Comparison of ENCODE assay signal across 1 cellular context in genomic region chr5:122915717-122916399, GRCh38.
TF ChIP-seq lines count a peak whose summit lies in the region.

No MANE protein-coding gene starts in this region.

TF ChIP-seq in HepG2, 621 proteins besides CTCF, POLR2A, EP300 and RAD21 (continued from another document and continues in another):
- TF ChIP-seq ZUFSP (CRISPR knock-in tag; IDR thresholded peaks at IDR 0.05; ENCODE audit: borderline replicate concordance): no peak
- TF ChIP-seq ZNF552 (CRISPR knock-in tag; IDR thresholded peaks at IDR 0.05; ENCODE audit: borderline replicate concordance): no peak
- TF ChIP-seq FLYWCH1 (CRISPR knock-in tag; IDR thresholded peaks at IDR 0.05): no peak
- TF ChIP-seq, protein P1, sequence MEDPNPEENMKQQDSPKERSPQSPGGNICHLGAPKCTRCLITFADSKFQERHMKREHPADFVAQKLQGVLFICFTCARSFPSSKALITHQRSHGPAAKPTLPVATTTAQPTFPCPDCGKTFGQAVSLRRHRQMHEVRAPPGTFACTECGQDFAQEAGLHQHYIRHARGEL (CRISPR knock-in tag; IDR thresholded peaks at IDR 0.05): no peak
- TF ChIP-seq, protein P2, sequence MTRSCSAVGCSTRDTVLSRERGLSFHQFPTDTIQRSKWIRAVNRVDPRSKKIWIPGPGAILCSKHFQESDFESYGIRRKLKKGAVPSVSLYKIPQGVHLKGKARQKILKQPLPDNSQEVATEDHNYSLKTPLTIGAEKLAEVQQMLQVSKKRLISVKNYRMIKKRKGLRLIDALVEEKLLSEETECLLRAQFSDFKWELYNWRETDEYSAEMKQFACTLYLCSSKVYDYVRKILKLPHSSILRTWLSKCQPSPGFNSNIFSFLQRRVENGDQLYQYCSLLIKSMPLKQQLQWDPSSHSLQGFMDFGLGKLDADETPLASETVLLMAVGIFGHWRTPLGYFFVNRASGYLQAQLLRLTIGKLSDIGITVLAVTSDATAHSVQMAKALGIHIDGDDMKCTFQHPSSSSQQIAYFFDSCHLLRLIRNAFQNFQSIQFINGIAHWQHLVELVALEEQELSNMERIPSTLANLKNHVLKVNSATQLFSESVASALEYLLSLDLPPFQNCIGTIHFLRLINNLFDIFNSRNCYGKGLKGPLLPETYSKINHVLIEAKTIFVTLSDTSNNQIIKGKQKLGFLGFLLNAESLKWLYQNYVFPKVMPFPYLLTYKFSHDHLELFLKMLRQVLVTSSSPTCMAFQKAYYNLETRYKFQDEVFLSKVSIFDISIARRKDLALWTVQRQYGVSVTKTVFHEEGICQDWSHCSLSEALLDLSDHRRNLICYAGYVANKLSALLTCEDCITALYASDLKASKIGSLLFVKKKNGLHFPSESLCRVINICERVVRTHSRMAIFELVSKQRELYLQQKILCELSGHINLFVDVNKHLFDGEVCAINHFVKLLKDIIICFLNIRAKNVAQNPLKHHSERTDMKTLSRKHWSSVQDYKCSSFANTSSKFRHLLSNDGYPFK (CRISPR knock-in tag; IDR thresholded peaks at IDR 0.05; ENCODE audit: borderline replicate concordance): no peak
- TF ChIP-seq, protein P3, sequence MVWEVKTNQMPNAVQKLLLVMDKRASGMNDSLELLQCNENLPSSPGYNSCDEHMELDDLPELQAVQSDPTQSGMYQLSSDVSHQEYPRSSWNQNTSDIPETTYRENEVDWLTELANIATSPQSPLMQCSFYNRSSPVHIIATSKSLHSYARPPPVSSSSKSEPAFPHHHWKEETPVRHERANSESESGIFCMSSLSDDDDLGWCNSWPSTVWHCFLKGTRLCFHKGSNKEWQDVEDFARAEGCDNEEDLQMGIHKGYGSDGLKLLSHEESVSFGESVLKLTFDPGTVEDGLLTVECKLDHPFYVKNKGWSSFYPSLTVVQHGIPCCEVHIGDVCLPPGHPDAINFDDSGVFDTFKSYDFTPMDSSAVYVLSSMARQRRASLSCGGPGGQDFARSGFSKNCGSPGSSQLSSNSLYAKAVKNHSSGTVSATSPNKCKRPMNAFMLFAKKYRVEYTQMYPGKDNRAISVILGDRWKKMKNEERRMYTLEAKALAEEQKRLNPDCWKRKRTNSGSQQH (CRISPR knock-in tag; IDR thresholded peaks at IDR 0.05; ENCODE audit: low read depth): no peak
- TF ChIP-seq, protein P4, sequence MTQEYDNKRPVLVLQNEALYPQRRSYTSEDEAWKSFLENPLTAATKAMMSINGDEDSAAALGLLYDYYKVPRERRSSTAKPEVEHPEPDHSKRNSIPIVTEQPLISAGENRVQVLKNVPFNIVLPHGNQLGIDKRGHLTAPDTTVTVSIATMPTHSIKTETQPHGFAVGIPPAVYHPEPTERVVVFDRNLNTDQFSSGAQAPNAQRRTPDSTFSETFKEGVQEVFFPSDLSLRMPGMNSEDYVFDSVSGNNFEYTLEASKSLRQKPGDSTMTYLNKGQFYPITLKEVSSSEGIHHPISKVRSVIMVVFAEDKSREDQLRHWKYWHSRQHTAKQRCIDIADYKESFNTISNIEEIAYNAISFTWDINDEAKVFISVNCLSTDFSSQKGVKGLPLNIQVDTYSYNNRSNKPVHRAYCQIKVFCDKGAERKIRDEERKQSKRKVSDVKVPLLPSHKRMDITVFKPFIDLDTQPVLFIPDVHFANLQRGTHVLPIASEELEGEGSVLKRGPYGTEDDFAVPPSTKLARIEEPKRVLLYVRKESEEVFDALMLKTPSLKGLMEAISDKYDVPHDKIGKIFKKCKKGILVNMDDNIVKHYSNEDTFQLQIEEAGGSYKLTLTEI (CRISPR knock-in tag; conservative IDR thresholded peaks at IDR 0.05): no peak
- no peak for TF ChIP-seq ZNF414 (CRISPR knock-in tag; IDR thresholded peaks at IDR 0.05)
- peak; percentile 44 for TF ChIP-seq SALL1 (CRISPR knock-in tag; IDR thresholded peaks at IDR 0.05)
- no peak for TF ChIP-seq KDM1A (CRISPR knock-in tag; IDR thresholded peaks at IDR 0.05)
- TF ChIP-seq, protein P5, sequence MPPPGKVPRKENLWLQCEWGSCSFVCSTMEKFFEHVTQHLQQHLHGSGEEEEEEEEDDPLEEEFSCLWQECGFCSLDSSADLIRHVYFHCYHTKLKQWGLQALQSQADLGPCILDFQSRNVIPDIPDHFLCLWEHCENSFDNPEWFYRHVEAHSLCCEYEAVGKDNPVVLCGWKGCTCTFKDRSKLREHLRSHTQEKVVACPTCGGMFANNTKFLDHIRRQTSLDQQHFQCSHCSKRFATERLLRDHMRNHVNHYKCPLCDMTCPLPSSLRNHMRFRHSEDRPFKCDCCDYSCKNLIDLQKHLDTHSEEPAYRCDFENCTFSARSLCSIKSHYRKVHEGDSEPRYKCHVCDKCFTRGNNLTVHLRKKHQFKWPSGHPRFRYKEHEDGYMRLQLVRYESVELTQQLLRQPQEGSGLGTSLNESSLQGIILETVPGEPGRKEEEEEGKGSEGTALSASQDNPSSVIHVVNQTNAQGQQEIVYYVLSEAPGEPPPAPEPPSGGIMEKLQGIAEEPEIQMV (CRISPR knock-in tag; IDR thresholded peaks at IDR 0.05; ENCODE audit: low read depth): no peak
- TF ChIP-seq RBFOX2 (IDR thresholded peaks at IDR 0.05; ENCODE audit: low read depth, low read length): no peak
- no peak for TF ChIP-seq FOXP1 (IDR thresholded peaks at IDR 0.05)
- TF ChIP-seq FOXP1 (CRISPR knock-in tag; IDR thresholded peaks at IDR 0.05): peak; percentile 59
- 0 out of 2 replicates have a peak, but pooled peaks have one; percentile 9 for TF ChIP-seq SAP130 (CRISPR knock-in tag; IDR thresholded peaks at IDR 0.05; ENCODE audit: low read depth)
- no peak for TF ChIP-seq ZNF792 (CRISPR knock-in tag; IDR thresholded peaks at IDR 0.05)
- TF ChIP-seq PAXIP1 (CRISPR knock-in tag; conservative IDR thresholded peaks at IDR 0.05): peak; percentile 46; the same call in 1 of the 2 replicates
- TF ChIP-seq, protein P6, sequence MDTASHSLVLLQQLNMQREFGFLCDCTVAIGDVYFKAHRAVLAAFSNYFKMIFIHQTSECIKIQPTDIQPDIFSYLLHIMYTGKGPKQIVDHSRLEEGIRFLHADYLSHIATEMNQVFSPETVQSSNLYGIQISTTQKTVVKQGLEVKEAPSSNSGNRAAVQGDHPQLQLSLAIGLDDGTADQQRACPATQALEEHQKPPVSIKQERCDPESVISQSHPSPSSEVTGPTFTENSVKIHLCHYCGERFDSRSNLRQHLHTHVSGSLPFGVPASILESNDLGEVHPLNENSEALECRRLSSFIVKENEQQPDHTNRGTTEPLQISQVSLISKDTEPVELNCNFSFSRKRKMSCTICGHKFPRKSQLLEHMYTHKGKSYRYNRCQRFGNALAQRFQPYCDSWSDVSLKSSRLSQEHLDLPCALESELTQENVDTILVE (CRISPR knock-in tag; IDR thresholded peaks at IDR 0.05): no peak
- TF ChIP-seq ZBTB38 (CRISPR knock-in tag; IDR thresholded peaks at IDR 0.05): no peak
- no peak for TF ChIP-seq GABPB1 (CRISPR knock-in tag; IDR thresholded peaks at IDR 0.05)
- no peak for TF ChIP-seq ZNF761 (CRISPR knock-in tag; conservative IDR thresholded peaks at IDR 0.05)
- TF ChIP-seq ZNF510 (CRISPR knock-in tag; IDR thresholded peaks at IDR 0.05; ENCODE audit: low read depth): no peak
- TF ChIP-seq CC2D1A (CRISPR knock-in tag; IDR thresholded peaks at IDR 0.05): no peak
- TF ChIP-seq, protein P7, sequence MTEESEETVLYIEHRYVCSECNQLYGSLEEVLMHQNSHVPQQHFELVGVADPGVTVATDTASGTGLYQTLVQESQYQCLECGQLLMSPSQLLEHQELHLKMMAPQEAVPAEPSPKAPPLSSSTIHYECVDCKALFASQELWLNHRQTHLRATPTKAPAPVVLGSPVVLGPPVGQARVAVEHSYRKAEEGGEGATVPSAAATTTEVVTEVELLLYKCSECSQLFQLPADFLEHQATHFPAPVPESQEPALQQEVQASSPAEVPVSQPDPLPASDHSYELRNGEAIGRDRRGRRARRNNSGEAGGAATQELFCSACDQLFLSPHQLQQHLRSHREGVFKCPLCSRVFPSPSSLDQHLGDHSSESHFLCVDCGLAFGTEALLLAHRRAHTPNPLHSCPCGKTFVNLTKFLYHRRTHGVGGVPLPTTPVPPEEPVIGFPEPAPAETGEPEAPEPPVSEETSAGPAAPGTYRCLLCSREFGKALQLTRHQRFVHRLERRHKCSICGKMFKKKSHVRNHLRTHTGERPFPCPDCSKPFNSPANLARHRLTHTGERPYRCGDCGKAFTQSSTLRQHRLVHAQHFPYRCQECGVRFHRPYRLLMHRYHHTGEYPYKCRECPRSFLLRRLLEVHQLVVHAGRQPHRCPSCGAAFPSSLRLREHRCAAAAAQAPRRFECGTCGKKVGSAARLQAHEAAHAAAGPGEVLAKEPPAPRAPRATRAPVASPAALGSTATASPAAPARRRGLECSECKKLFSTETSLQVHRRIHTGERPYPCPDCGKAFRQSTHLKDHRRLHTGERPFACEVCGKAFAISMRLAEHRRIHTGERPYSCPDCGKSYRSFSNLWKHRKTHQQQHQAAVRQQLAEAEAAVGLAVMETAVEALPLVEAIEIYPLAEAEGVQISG (CRISPR knock-in tag; IDR thresholded peaks at IDR 0.05): no peak
- TF ChIP-seq PRPF4 (IDR thresholded peaks at IDR 0.05; ENCODE audit: low read depth, low read length, poor library complexity, severe bottlenecking): no peak
- TF ChIP-seq ZIK1 (CRISPR knock-in tag; IDR thresholded peaks at IDR 0.05; ENCODE audit: borderline replicate concordance, low read depth): no peak
- no peak for TF ChIP-seq ELF1 (CRISPR knock-in tag; IDR thresholded peaks at IDR 0.05)
- TF ChIP-seq TCF12 (IDR thresholded peaks at IDR 0.05): no peak
- TF ChIP-seq TCF12 (CRISPR knock-in tag; IDR thresholded peaks at IDR 0.05): no peak
- no peak for TF ChIP-seq ZNF430 (CRISPR knock-in tag; IDR thresholded peaks at IDR 0.05)
- TF ChIP-seq GTF3A (CRISPR knock-in tag; conservative IDR thresholded peaks at IDR 0.05): no peak
- TF ChIP-seq TGIF2 (CRISPR knock-in tag; IDR thresholded peaks at IDR 0.05): no peak
- TF ChIP-seq SNRNP70 (IDR thresholded peaks at IDR 0.05; ENCODE audit: low read depth, low read length): no peak
- no peak for TF ChIP-seq ZNF7 (CRISPR knock-in tag; IDR thresholded peaks at IDR 0.05)
- TF ChIP-seq FOSL2 (CRISPR knock-in tag; IDR thresholded peaks at IDR 0.05): peak; percentile 75
- no peak for TF ChIP-seq PLRG1 (conservative IDR thresholded peaks at IDR 0.05)
- TF ChIP-seq ZNF644 (CRISPR knock-in tag; IDR thresholded peaks at IDR 0.05; ENCODE audit: low read depth): no peak
- TF ChIP-seq, protein P8, sequence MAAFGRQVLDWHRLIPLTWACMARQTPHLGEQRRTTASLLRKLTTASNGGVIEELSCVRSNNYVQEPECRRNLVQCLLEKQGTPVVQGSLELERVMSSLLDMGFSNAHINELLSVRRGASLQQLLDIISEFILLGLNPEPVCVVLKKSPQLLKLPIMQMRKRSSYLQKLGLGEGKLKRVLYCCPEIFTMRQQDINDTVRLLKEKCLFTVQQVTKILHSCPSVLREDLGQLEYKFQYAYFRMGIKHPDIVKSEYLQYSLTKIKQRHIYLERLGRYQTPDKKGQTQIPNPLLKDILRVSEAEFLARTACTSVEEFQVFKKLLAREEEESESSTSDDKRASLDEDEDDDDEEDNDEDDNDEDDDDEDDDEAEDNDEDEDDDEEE (CRISPR knock-in tag; IDR thresholded peaks at IDR 0.05): no peak
- TF ChIP-seq HNF4A (CRISPR knock-in tag; IDR thresholded peaks at IDR 0.05): peak; percentile 6; the same call in 1 of the 2 replicates
- TF ChIP-seq BHLHE40 (IDR thresholded peaks at IDR 0.05; ENCODE audit: low read length): peak; percentile 86
- peak; percentile 22; the same call in 1 of the 2 replicates for TF ChIP-seq FOXJ3 (CRISPR knock-in tag; IDR thresholded peaks at IDR 0.05; ENCODE audit: borderline replicate concordance)
- TF ChIP-seq SRSF9 (IDR thresholded peaks at IDR 0.05; ENCODE audit: borderline replicate concordance, insufficient read depth, low read depth, low read length, poor library complexity, severe bottlenecking): no peak
- TF ChIP-seq KAT2B (IDR thresholded peaks at IDR 0.05; ENCODE audit: borderline replicate concordance, low read depth, low read length): 0 out of 2 replicates have a peak, but pooled peaks have one; percentile 13
- no peak for TF ChIP-seq DR1 (CRISPR knock-in tag; IDR thresholded peaks at IDR 0.05)
- no peak for TF ChIP-seq SCMH1 (CRISPR knock-in tag; IDR thresholded peaks at IDR 0.05; ENCODE audit: borderline replicate concordance)
- 0 out of 4 replicates have a peak, but pooled peaks of 1 of the 2 experiments have one; percentile 24 for TF ChIP-seq KLF16 (CRISPR knock-in tag; IDR thresholded peaks at IDR 0.05)
